ENCODE assay signal across 22 cellular contexts in the genomic region with DNA sequence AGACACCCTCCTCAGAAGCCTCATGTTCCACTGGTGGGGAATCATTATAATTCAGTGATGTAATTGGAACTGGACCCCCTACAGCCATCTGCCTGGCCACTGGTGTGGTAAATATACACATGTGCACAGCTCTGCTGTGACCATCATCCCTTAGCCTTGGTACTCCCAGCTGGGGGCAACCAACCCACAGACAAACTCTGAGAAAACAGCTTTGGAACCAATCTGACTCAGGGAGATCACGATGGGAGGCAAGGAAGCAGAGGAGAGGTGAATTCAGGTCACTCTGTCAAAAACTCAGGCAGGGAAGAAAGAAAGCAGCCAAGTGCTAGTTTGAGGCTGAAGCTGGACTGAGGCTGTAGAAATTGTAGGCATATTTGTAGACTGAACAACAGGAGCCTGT.
"Had no signal": no experiment of that assay in that cellular context is flagged by ENCODE, and none has a peak within 500 bp of the region (broad histone marks: within the 10 kb centered on the region; RNA-seq: fewer than 3 reads in every experiment).

No MANE protein-coding gene starts in this region.

- H3K4me2 ChIP-seq: hepatocyte had no signal

- H3K27me3 ChIP-seq: hepatocyte, neutrophil, pancreas, right lobe of liver, upper lobe of right lung had no signal

- H3K27ac Mint-ChIP-seq: activated CD4-positive, alpha-beta T cell treated with anti-CD3 and anti-CD28 coated beads, Interleukin-2, amount 10 ng/mL, durations not matched to agents 7 days and 5 days; activated CD8-positive, alpha-beta T cell treated with anti-CD3 and anti-CD28 coated beads for 36 hours; activated naive CD4-positive, alpha-beta T cell treated with anti-CD3 and anti-CD28 coated beads, Interleukin-2, amount 50 U/mL, for 72 hours; natural killer cell treated with Interleukin-12 subunit alpha and Interleukin-12 subunit beta and Interleukin-15 and Interleukin-18, amount 100 ng/mL, for 72 hours; T-helper 17 cell had no signal

- H3K27me3 Mint-ChIP-seq: activated CD8-positive, alpha-beta T cell treated with anti-CD3 and anti-CD28 coated beads for 36 hours had no signal

- H3K9me3 Mint-ChIP-seq: activated CD4-positive, alpha-beta T cell treated with anti-CD3 and anti-CD28 coated beads, Interleukin-2, amount 10 ng/mL, durations not matched to agents 7 days and 5 days; activated CD8-positive, alpha-beta T cell treated with anti-CD3 and anti-CD28 coated beads for 36 hours; immature natural killer cell; natural killer cell treated with Interleukin-12 subunit alpha and Interleukin-12 subunit beta and Interleukin-15 and Interleukin-18, amount 100 ng/mL, for 72 hours had no signal

- H2AFZ ChIP-seq: hepatocyte had no signal

- H3K9me3 ChIP-seq: neutrophil, pancreas, right lobe of liver, spleen, upper lobe of right lung had no signal

- H3K27ac ChIP-seq: hepatocyte, neutrophil, pancreas, right lobe of liver, spleen, upper lobe of right lung had no signal

- H3K36me3 ChIP-seq: neutrophil, pancreas, right lobe of liver, spleen, upper lobe of right lung had no signal

- H3K36me3 Mint-ChIP-seq: activated naive CD4-positive, alpha-beta T cell treated with anti-CD3 and anti-CD28 coated beads, Interleukin-2, amount 50 U/mL, for 72 hours; immature natural killer cell; natural killer cell treated with Interleukin-12 subunit alpha and Interleukin-12 subunit beta and Interleukin-15 and Interleukin-18, amount 100 ng/mL, for 72 hours had no signal

- H3K4me1 ChIP-seq: pancreas, right lobe of liver, spleen, upper lobe of right lung had no signal

- H3K4me3 Mint-ChIP-seq: activated CD4-positive, alpha-beta T cell treated with anti-CD3 and anti-CD28 coated beads, Interleukin-2, amount 10 ng/mL, durations not matched to agents 7 days and 5 days; activated CD8-positive, alpha-beta T cell treated with anti-CD3 and anti-CD28 coated beads for 36 hours; immature natural killer cell; natural killer cell treated with Interleukin-12 subunit alpha and Interleukin-12 subunit beta and Interleukin-15 and Interleukin-18, amount 100 ng/mL, for 72 hours; T-helper 17 cell had no signal

- H3K79me2 ChIP-seq: hepatocyte had no signal

- DNase-seq: activated CD4-positive, alpha-beta T cell treated with anti-CD3 and anti-CD28 coated beads, Interleukin-2, amount 10 ng/mL, durations not matched to agents 7 days and 5 days; activated CD8-positive, alpha-beta T cell treated with anti-CD3 and anti-CD28 coated beads for 36 hours; dermis blood vessel endothelial cell; effector CD8-positive, alpha-beta T cell; erythroblast; foreskin melanocyte; glutamatergic neuron; immature natural killer cell; midbrain; pancreas; right lobe of liver; spleen; stimulated activated CD4-positive, alpha-beta T cell treated with anti-CD3 and anti-CD28 coated beads, Interleukin-4, amount 100 ng/mL, for 24 hours; stimulated activated naive CD8-positive, alpha-beta T cell treated with anti-CD3 and anti-CD28 coated beads, Interleukin-15, Interleukin-2, amounts not matched to agents 100 U/mL and 50 U/mL, for 24 hours; T-helper 17 cell; upper lobe of right lung had no signal

- H3K4me3 ChIP-seq: hepatocyte, pancreas, right lobe of liver, spleen, upper lobe of right lung had no signal

- ATAC-seq: activated CD4-positive, CD25-positive, alpha-beta regulatory T cell treated with anti-CD3 and anti-CD28 coated beads, Interleukin-2, amount 50 U/mL, for 24 hours; activated CD8-positive, alpha-beta T cell treated with anti-CD3 and anti-CD28 coated beads for 36 hours; activated naive CD4-positive, alpha-beta T cell treated with anti-CD3 and anti-CD28 coated beads, Interleukin-2, amount 50 U/mL, for 72 hours; left lobe of liver; natural killer cell treated with Interleukin-12 subunit alpha and Interleukin-12 subunit beta and Interleukin-15 and Interleukin-18, amount 100 ng/mL, for 72 hours; pancreas; right lobe of liver; stimulated activated naive CD8-positive, alpha-beta T cell treated with anti-CD3 and anti-CD28 coated beads, Interleukin-15, Interleukin-2, amounts not matched to agents 100 U/mL and 50 U/mL, for 24 hours; T-helper 17 cell; upper lobe of right lung had no signal

- H3K4me1 Mint-ChIP-seq: activated CD4-positive, alpha-beta T cell treated with anti-CD3 and anti-CD28 coated beads, Interleukin-2, amount 10 ng/mL, durations not matched to agents 7 days and 5 days; immature natural killer cell had no signal
